ENCODE assay signal across 36 cellular contexts in the genomic region with DNA sequence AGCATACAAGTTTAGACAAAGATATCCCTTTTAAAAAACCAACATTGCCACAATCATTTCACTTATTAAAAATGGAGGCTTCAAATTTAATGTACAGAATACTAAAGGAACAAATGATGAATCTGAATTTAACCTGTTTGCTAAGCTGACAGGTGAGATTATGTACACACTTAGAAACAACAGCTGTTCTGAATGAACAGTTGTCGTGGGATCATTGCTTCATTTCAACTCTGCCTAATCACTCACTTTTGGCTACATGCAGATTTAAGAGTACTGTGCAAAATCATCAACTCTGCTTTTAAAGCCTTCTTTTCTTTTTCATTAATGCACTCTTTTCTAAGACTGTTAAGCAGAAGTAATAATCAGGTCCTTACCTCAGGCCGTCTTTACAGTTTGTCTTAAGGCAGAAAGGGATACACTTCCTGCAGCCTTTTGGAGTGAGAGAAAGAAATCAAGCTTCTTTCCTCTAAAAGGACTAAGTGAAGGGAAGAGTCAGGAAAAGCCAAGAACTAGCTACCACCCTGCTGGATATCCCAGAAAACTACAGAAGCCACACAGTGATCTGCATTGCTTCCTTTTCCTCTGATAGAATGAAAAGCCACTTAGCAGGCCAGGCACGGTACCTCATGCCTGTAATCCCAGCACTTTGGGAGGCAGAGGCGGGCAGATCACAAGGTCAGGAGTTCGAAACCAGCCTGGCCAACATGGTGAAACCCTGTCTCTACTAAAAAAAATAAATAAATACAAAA. TPM values are rescaled to one million over a fixed set of nuclear protein-coding genes. Genes with fewer than 3 reads are reported as not detected.
A peak's percentile ranks its signal among the peaks of the same experiment; 100 is the strongest.
DNase-seq lines count a peak whose midpoint lies in the region; ATAC-seq, FAIRE-seq and TF ChIP-seq lines count a peak whose summit lies in the region.
"Had no signal": no experiment of that assay in that cellular context is flagged by ENCODE, and none has a peak within 500 bp of the region (broad histone marks: within the 10 kb centered on the region; RNA-seq: fewer than 3 reads in every experiment).

No MANE protein-coding gene starts in this region.

- POLR2A ChIA-PET in OCI-LY7 (lab: Charles Lee) = interaction anchor here (1.2 kb wide), 1 partner anchor 10 kb away, joined by 3 read pairs; no protein-coding TSS in a partner anchor
- POLR2A ChIA-PET in HepG2 (lab: Yijun Ruan, JAX) = no interaction called here

- TSS peak; percentile 28 for BruUV-seq in OCI-LY7 (replicated peaks; lab: Mats Ljungman, UMichigan)
- BruUV-seq in HepG2 (replicated peaks; lab: Mats Ljungman, UMichigan) = no TSS peak

- no peak for TF ChIP-seq POLR2A in HepG2 (IDR thresholded peaks at IDR 0.05; ENCODE audit: insufficient read depth in 1 of 2, low read depth in 2 of 2, low read length in 2 of 2)

- no peaks in the 10 kb centered on the region for H3K4me1 ChIP-seq in OCI-LY7 (ENCODE audit: insufficient read depth, low read length, poor library complexity, severe bottlenecking)
- 0 out of 2 replicates have a peak, but pooled peaks cover 6% of the 10 kb centered on the region for H3K4me1 ChIP-seq in HepG2 (ENCODE audit: insufficient read depth, low read length)
- H3K4me1 ChIP-seq in BE2C = no peaks in the 10 kb centered on the region
- H3K4me1 ChIP-seq: breast epithelium, left lung, vagina had no signal

- no peak overlapping the region for H3K9ac ChIP-seq in HepG2 (ENCODE audit: insufficient read depth, low read depth, low read length)

- no peak overlapping the region for H3K27ac ChIP-seq in OCI-LY7 (ENCODE audit: low read depth, low read length, poor library complexity, severe bottlenecking)
- no peak overlapping the region for H3K27ac ChIP-seq in HepG2 (ENCODE audit: extremely low read length, insufficient read depth, low read length)
- H3K27ac ChIP-seq: A549, breast epithelium, epithelial cell of prostate, stomach, thyroid gland, vagina had no signal

- H3K4me3 ChIP-seq in OCI-LY7 (ENCODE audit: low read depth, low read length, poor library complexity, severe bottlenecking) (no peak overlapping the region), HepG2 (replicated peaks in 1 of 3; ENCODE audit: insufficient read depth in 1 of 3, low read depth in 2 of 3, low read length in 3 of 3) (no peak overlapping the region), BE2C (ENCODE audit: low read depth, low read length) (no peak overlapping the region)
- H3K4me3 ChIP-seq: A549, breast epithelium, left lung, stomach, thyroid gland, vagina had no signal

- no peaks in the 10 kb centered on the region for H3K79me2 ChIP-seq in OCI-LY7 (ENCODE audit: insufficient read depth, low read depth, low read length)
- H3K79me2 ChIP-seq in HepG2 (ENCODE audit: insufficient read depth, low read length) = no peaks in the 10 kb centered on the region

- WGBS in HepG2 (ENCODE audit: low lambda C conversion rate) = 97% methylated on average over 5 of the region's 5 CpGs

- H3K4me2 ChIP-seq in OCI-LY7 (ENCODE audit: low read length) (no peak overlapping the region), HepG2 (ENCODE audit: low read depth, low read length) (no peak overlapping the region)
- H3K4me2 ChIP-seq: A549 had no signal

- in situ Hi-C loops in HepG2 (cut with HindIII; ENCODE audit: extremely low pct_ligation_motif_present, low pct_unique_long_range_greater_than_20kb) = no loop called here

- TF ChIP-seq EP300 in HepG2 (IDR thresholded peaks at IDR 0.05; ENCODE audit: low read depth in 2 of 2, low read length in 2 of 2) = no peak
- no peak for TF ChIP-seq EP300 in HepG2 (CRISPR knock-in tag; IDR thresholded peaks at IDR 0.05; ENCODE audit: borderline replicate concordance)

- no peaks in the 10 kb centered on the region for H3K9me2 ChIP-seq in OCI-LY7 (ENCODE audit: insufficient read depth, low read length)

- FAIRE-seq in HepG2 (lab: Jason Lieb, UNC) = no peak
- FAIRE-seq: A549, H54, HTR-8/SVneo, islet of Langerhans, small intestine had no signal

- no peak for TF ChIP-seq RAD21 in HepG2 (CRISPR knock-in tag; IDR thresholded peaks at IDR 0.05)

- H3K36me3 ChIP-seq in OCI-LY7 (ENCODE audit: insufficient read depth, low read length) = peaks cover 7% of the 10 kb centered on the region; the same call in 1 of the 2 replicates
- H3K36me3 ChIP-seq in HepG2 (replicated peaks in 1 of 2; ENCODE audit: control insufficient read depth in 1 of 2, insufficient read depth in 2 of 2, low read length in 2 of 2) = peaks cover 1 to 5% of the 10 kb centered on the region in 2 experiments; a peak in 2 of 5 replicates
- H3K36me3 ChIP-seq in BE2C = no peaks in the 10 kb centered on the region; the same call in 1 of the 2 replicates
- H3K36me3 ChIP-seq: breast epithelium, thyroid gland, vagina had no signal

- H4K20me1 ChIP-seq in OCI-LY7 (ENCODE audit: insufficient read depth, low read length) (no peaks in the 10 kb centered on the region), HepG2 (ENCODE audit: insufficient read depth, low read length) (no peaks in the 10 kb centered on the region)

- DNase-seq in NCI-H345 (lab: John Stamatoyannopoulos, UW) = peak; percentile 8
- no peak for DNase-seq in NCI-H345 treated with DMSO at 0.1 percent for 48 hours (lab: John Stamatoyannopoulos, UW; ENCODE audit: unreplicated experiment)
- DNase-seq in NCI-H2029 (lab: John Stamatoyannopoulos, UW) = peak; percentile 37
- no peak for DNase-seq in OCI-LY7 (ENCODE audit: low spot score)
- DNase-seq in D341Med (ENCODE audit: low spot score) = no peak
- no peak for DNase-seq in HepG2 (ENCODE audit: low spot score)
- no peak for DNase-seq in BE2C
- DNase-seq: activated CD4-positive, alpha-beta memory T cell treated with anti-CD3 and anti-CD28 coated beads, Interleukin-2, amount 10 ng/mL, durations not matched to agents 7 days and 5 days; activated CD4-positive, alpha-beta T cell treated with anti-CD3 and anti-CD28 coated beads for 1 hour; AML-193; CD4-positive, alpha-beta memory T cell; DMS 273 treated with DMSO at 0.1 percent for 48 hours; KBM-7; left lung; MM.1S; naive B cell; NCI-H187; NCI-H446 treated with DMSO at 0.1 percent for 48 hours; nucleus accumbens; small intestine; stimulated activated CD8-positive, alpha-beta memory T cell treated with anti-CD3 and anti-CD28 coated beads, Interleukin-4, amount 100 ng/mL, for 48 hours; stomach; T-helper 17 cell; thyroid gland had no signal

- H3K27me3 ChIP-seq in HepG2 (ENCODE audit: control insufficient read depth in 1 of 2, insufficient read depth in 2 of 2, low read length in 2 of 2) (no peaks in the 10 kb centered on the region), BE2C (no peaks in the 10 kb centered on the region)
- H3K27me3 ChIP-seq: breast epithelium, left lung, stomach, thyroid gland, vagina had no signal

- TF ChIP-seq CTCF in OCI-LY7 (conservative IDR thresholded peaks at IDR 0.05; ENCODE audit: low read length) = no peak
- TF ChIP-seq CTCF in HepG2 (CRISPR knock-in tag; IDR thresholded peaks at IDR 0.05) = no peak
- no peak for TF ChIP-seq CTCF in BE2C (IDR thresholded peaks at IDR 0.05; ENCODE audit: low read depth, low read length)

- H3K9me3 ChIP-seq in OCI-LY7 (ENCODE audit: low read length) = no peaks in the 10 kb centered on the region
- H3K9me3 ChIP-seq in HepG2 (ENCODE audit: low read length) = no peaks in the 10 kb centered on the region
- H3K9me3 ChIP-seq in BE2C = no peaks in the 10 kb centered on the region
- H3K9me3 ChIP-seq: A549, breast epithelium, stomach, thyroid gland, vagina had no signal

- no peak for ATAC-seq in HepG2
- ATAC-seq in HG03039 (IDR thresholded peaks at IDR 0.05; ENCODE audit: unreplicated experiment) = no peak
- ATAC-seq: A549; activated T-helper 17 cell treated with anti-CD3 and anti-CD28 coated beads, Interleukin-2, amount 50 U/mL, for 72 hours; SK-N-SH treated with all-trans-retinoic acid at 6 μM for 48 hours; T-helper 17 cell had no signal

- intact Hi-C loops in OCI-LY7 (cut with micrococcal nuclease; ENCODE audit: unreplicated experiment) = no loop called here
- intact Hi-C loops in HepG2 (cut with micrococcal nuclease; ENCODE audit: unreplicated experiment) = no loop called here

- H2AFZ ChIP-seq in OCI-LY7 (ENCODE audit: low read length) = no peak overlapping the region
- no peak overlapping the region for H2AFZ ChIP-seq in HepG2 (ENCODE audit: low read length)

- CTCF ChIA-PET in OCI-LY7 (lab: Charles Lee; ENCODE audit: unreplicated experiment) = no interaction called here
- CTCF ChIA-PET in HepG2 (lab: Yijun Ruan, JAX; ENCODE audit: low intra/inter-chr PET ratio, low total read pairs) = no interaction called here

TF ChIP-seq in HepG2, 621 proteins besides CTCF, POLR2A, EP300 and RAD21:
- no peak for TF ChIP-seq ZNF10 (CRISPR knock-in tag; IDR thresholded peaks at IDR 0.05; ENCODE audit: borderline replicate concordance, low read depth)
TF ChIP-seq in HepG2: peak in this region for 0.

RNA-seq across cellular contexts. Expression of a gene that starts 54.7 kb away (rescaled TPM):
- not detected in 2 replicates for total RNA-seq in OCI-LY7 (2014; rRNA removed; shearing (Covaris generic))
- total RNA-seq in OCI-LY7 (2022) = not detected in 2 replicates
- total RNA-seq in HepG2 (2016; rRNA removed; fragmentation: Illumina TruSeq; extraction: Trizol) = 10.0 and 19.1 TPM in 2 replicates
- total RNA-seq in HepG2 (2016; cell fraction: cytosol; rRNA removed; fragmentation: Illumina TruSeq; extraction: Trizol; ENCODE audit: low read depth) = 3.6 and 3.7 TPM in 2 replicates
- 8.4 and 18.3 TPM in 2 replicates for total RNA-seq in HepG2 (2016; cell fraction: insoluble cytoplasmic fraction; rRNA removed; fragmentation: Illumina TruSeq; extraction: Trizol)
- total RNA-seq in HepG2 (2016; cell fraction: membrane; rRNA removed; fragmentation: Illumina TruSeq; extraction: Trizol) = 5.4 and 7.5 TPM in 2 replicates
- 19.8 and 26.9 TPM in 2 replicates for total RNA-seq in HepG2 (2016; cell fraction: nucleus; rRNA removed; fragmentation: Illumina TruSeq; extraction: Trizol)
- 0.64 and 1.1 TPM in 2 replicates for polyA plus RNA-seq in HepG2 (2011; rRNA removed)
- polyA plus RNA-seq in HepG2 (2011; cell fraction: cytosol; rRNA removed) = 0.42 and 1.1 TPM in 2 replicates
- 0.85 and 1.2 TPM in 2 replicates for polyA plus RNA-seq in HepG2 (2011; cell fraction: nucleus; rRNA removed)
- polyA plus RNA-seq in HepG2 (2012) = 3.9 and 4.1 TPM in 2 replicates
- 1.1 and 1.8 TPM in 2 replicates for polyA plus RNA-seq in HepG2 (2016; cell fraction: cytosol; fragmentation: Illumina TruSeq; extraction: Trizol; ENCODE audit: low read depth)
- polyA plus RNA-seq in HepG2 (2016; cell fraction: insoluble cytoplasmic fraction; fragmentation: Illumina TruSeq; extraction: Trizol; ENCODE audit: low read depth) = 8.9 and 9.3 TPM in 2 replicates
- 3.7 and 4.0 TPM in 2 replicates for polyA plus RNA-seq in HepG2 (2016; cell fraction: membrane; fragmentation: Illumina TruSeq; extraction: Trizol; ENCODE audit: low read depth)
- polyA plus RNA-seq in HepG2 (2016; cell fraction: nucleus; fragmentation: Illumina TruSeq; extraction: Trizol; ENCODE audit: insufficient read depth, low read depth) = 37.4 and 38.0 TPM in 2 replicates
- 0.76 TPM in 1 of 2 replicates, not detected in the other for polyA minus RNA-seq in HepG2 (2011; rRNA and poly(A)+ RNA removed; ENCODE audit: low replicate concordance)
- polyA minus RNA-seq in HepG2 (2011; cell fraction: cytosol; rRNA and poly(A)+ RNA removed) = 0.59 and 0.70 TPM in 2 replicates
- polyA minus RNA-seq in HepG2 (2011; cell fraction: nucleus; rRNA and poly(A)+ RNA removed) = 1.5 and 4.0 TPM in 2 replicates
- polyA plus RNA-seq in BE2C (2012; ENCODE audit: insufficient read depth, insufficient read length, low read depth) = not detected
- total RNA-seq: activated CD4-positive, alpha-beta memory T cell treated with anti-CD3 and anti-CD28 coated beads, Interleukin-2, amount 10 ng/mL, durations not matched to agents 7 days and 5 days; activated T-helper 17 cell treated with anti-CD3 and anti-CD28 coated beads, Interleukin-2, amount 50 U/mL, for 72 hours; CD4-positive, alpha-beta memory T cell; G401; RPMI7951; T-helper 17 cell had no signal
- polyA plus RNA-seq: CD4-positive, alpha-beta memory T cell had no signal

Comparison
In these comparisons a context has a peak if more than half of its experiments do, and no peak if none do; other contexts are left out.
1. DNase-seq: peak in NCI-H345 (single experiment) and NCI-H2029 (single experiment); none in NCI-H345 treated with DMSO at 0.1 percent for 48 hours (single experiment), OCI-LY7 (single experiment), D341Med (single experiment), HepG2 (single experiment) and BE2C (single experiment).